10 cellular contexts compared by ENCODE assay signal in genomic region chr1:2135425-2135824, GRCh38. TPM values are rescaled to one million over a fixed set of nuclear protein-coding genes. Genes with fewer than 3 reads are reported as not detected.
A peak's percentile ranks its signal among the peaks of the same experiment; 100 is the strongest.
DNase-seq lines count a peak whose midpoint lies in the region; ATAC-seq and TF ChIP-seq lines count a peak whose summit lies in the region.
"Had no signal": no experiment of that assay in that cellular context is flagged by ENCODE, and none has a peak within 500 bp of the region (broad histone marks: within the 10 kb centered on the region; RNA-seq: fewer than 3 reads in every experiment).

No MANE protein-coding gene starts in this region.

- H3K9me3 ChIP-seq in PC-3 (ENCODE audit: low read length): no peaks in the 10 kb centered on the region
- H3K9me3 ChIP-seq in fibroblast of lung (ENCODE audit: control insufficient read depth, insufficient read depth, low read depth, low read length): no peaks in the 10 kb centered on the region
- H3K9me3 ChIP-seq: psoas muscle had no signal

- POLR2A ChIA-PET in PC-3 (lab: Charles Lee; ENCODE audit: unreplicated experiment): no interaction called here

- TF ChIP-seq CTCF in AG09309 (IDR thresholded peaks at IDR 0.05; ENCODE audit: control insufficient read depth, insufficient read depth, low read depth, low read length, missing control alignments): peak; percentile 11
- no peak for TF ChIP-seq CTCF in PC-3 (conservative IDR thresholded peaks at IDR 0.05; ENCODE audit: low read depth, low read length)
- no peak for TF ChIP-seq CTCF in fibroblast of lung (conservative IDR thresholded peaks at IDR 0.05 in 1 of 2, IDR thresholded peaks at IDR 0.05 in 1 of 2; ENCODE audit: low read depth in 1 of 2, low read length in 2 of 2)
- no peak for TF ChIP-seq CTCF in nephron (IDR thresholded peaks at IDR 0.05; ENCODE audit: unreplicated experiment in 3 of 3)

- H3K4me3 Mint-ChIP-seq in nephron: peak overlapping the region; percentile 45 to 70 (median 68)

- no peaks in the 10 kb centered on the region; the same call in 1 of the 2 replicates for H3K36me3 ChIP-seq in PC-3 (ENCODE audit: low read depth, low read length)
- H3K36me3 ChIP-seq in fibroblast of lung (ENCODE audit: control insufficient read depth, insufficient read depth, low read length): no peaks in the 10 kb centered on the region

- no peak for DNase-seq in AG09309 (ENCODE audit: low read depth)
- DNase-seq in PC-3: peak; percentile 21
- peak; percentile 68 to 81 for DNase-seq in fibroblast of lung (ENCODE audit: low read depth in 2 of 2)
- DNase-seq in glomerular visceral epithelial cell (ENCODE audit: extremely low spot score): no peak
- no peak for DNase-seq in OCI-M2 (lab: John Stamatoyannopoulos, UW; ENCODE audit: unreplicated experiment)
- DNase-seq: DMS 273 treated with DMSO at 0.1 percent for 48 hours had no signal

- H3K4me2 ChIP-seq in PC-3 (ENCODE audit: low read length) (no peak overlapping the region), fibroblast of lung (ENCODE audit: extremely low read depth, insufficient read depth, low read length) (no peak overlapping the region)

- H3K36me3 Mint-ChIP-seq in nephron (ENCODE audit: low read depth): no peaks in the 10 kb centered on the region

- H3K9ac ChIP-seq in PC-3 (ENCODE audit: low read length) (no peak overlapping the region), fibroblast of lung (ENCODE audit: insufficient read depth, low read length) (no peak overlapping the region)

- no peaks in the 10 kb centered on the region for H3F3A ChIP-seq in PC-3 (ENCODE audit: low read length, unreplicated experiment)

- peak overlapping the region; percentile 92 to 100 (median 100) for H3K27ac Mint-ChIP-seq in nephron

- no TSS peak for BruUV-seq in PC-3 (replicated peaks; lab: Mats Ljungman, UMichigan)

- no peak overlapping the region for H3K27ac ChIP-seq in PC-3 (ENCODE audit: low read length)
- no peak overlapping the region for H3K27ac ChIP-seq in fibroblast of lung (ENCODE audit: insufficient read depth, low read length)
- H3K27ac ChIP-seq: psoas muscle had no signal

- no peak for ATAC-seq in PC-3
- ATAC-seq in GM21717 (IDR thresholded peaks at IDR 0.05; ENCODE audit: unreplicated experiment): no peak
- ATAC-seq in HG02973 (IDR thresholded peaks at IDR 0.05; ENCODE audit: unreplicated experiment): no peak
- ATAC-seq: psoas muscle had no signal

- H3K9me2 ChIP-seq in PC-3 (replicated peaks; ENCODE audit: low read length): no peaks in the 10 kb centered on the region

- H3K79me2 ChIP-seq in PC-3 (ENCODE audit: low read length) (no peaks in the 10 kb centered on the region), fibroblast of lung (ENCODE audit: control insufficient read depth, insufficient read depth, low read length) (no peaks in the 10 kb centered on the region)

- no peaks in the 10 kb centered on the region for H3K9me3 Mint-ChIP-seq in nephron

- peaks cover 49% of the 10 kb centered on the region for H3K4me1 Mint-ChIP-seq in nephron

- H2AFZ ChIP-seq in PC-3 (ENCODE audit: low read length) (no peak overlapping the region), fibroblast of lung (ENCODE audit: low read length) (no peak overlapping the region)

- CTCF ChIA-PET in PC-3 (lab: Charles Lee): no interaction called here

- H3K4me3 ChIP-seq in AG09309 (ENCODE audit: control insufficient read depth, low read depth, low read length) (no peak overlapping the region), PC-3 (ENCODE audit: low read length) (no peak overlapping the region), fibroblast of lung (replicated peaks in 1 of 4; ENCODE audit: control extremely low read depth in 1 of 4, insufficient read depth in 1 of 4, low read depth in 3 of 4, low read length in 4 of 4) (no peak overlapping the region)
- H3K4me3 ChIP-seq: psoas muscle had no signal

- intact Hi-C loops in PC-3 (cut with micrococcal nuclease): no loop called here

- no peaks in the 10 kb centered on the region for H4K20me1 ChIP-seq in PC-3 (ENCODE audit: low read length)
- H4K20me1 ChIP-seq in fibroblast of lung (ENCODE audit: control insufficient read depth, extremely low read depth, insufficient read depth, low read length): no peaks in the 10 kb centered on the region

- H3K27me3 ChIP-seq in PC-3 (ENCODE audit: low read length) (no peaks in the 10 kb centered on the region), fibroblast of lung (ENCODE audit: control insufficient read depth, insufficient read depth, low read length) (no peaks in the 10 kb centered on the region)

- H3K27me3 Mint-ChIP-seq in nephron (ENCODE audit: low read depth): peaks cover 14% of the 10 kb centered on the region

- H3K4me1 ChIP-seq in PC-3 (ENCODE audit: insufficient read depth, low read length) (peaks cover 24% of the 10 kb centered on the region), fibroblast of lung (ENCODE audit: control insufficient read depth, extremely low read depth, insufficient read depth, low read length) (peaks cover 7% of the 10 kb centered on the region)

RNA-seq across cellular contexts. Expression of gene FAAP20, which starts 59.1 kb away (rescaled TPM):
- total RNA-seq in PC-3 (2014; rRNA removed) (114 and 148 TPM in 2 replicates), fibroblast of lung (21.5 and 23.1 TPM in 2 replicates)
- polyA plus RNA-seq in fibroblast of lung: 8.2 and 9.7 TPM in 2 replicates
- polyA plus RNA-seq in fibroblast of lung (2012): 39.4 and 46.3 TPM in 2 replicates
- polyA minus RNA-seq in fibroblast of lung (ENCODE audit: low replicate concordance): 6.5 and 10.0 TPM in 2 replicates

Comparison
In these comparisons a context has a peak if more than half of its experiments do, and no peak if none do; other contexts are left out.
1. DNase-seq: peak in PC-3 (single experiment) and fibroblast of lung (2 of 2); none in AG09309 (single experiment), glomerular visceral epithelial cell (single experiment) and OCI-M2 (single experiment).